17 cellular contexts compared by ENCODE assay signal in the genomic region with DNA sequence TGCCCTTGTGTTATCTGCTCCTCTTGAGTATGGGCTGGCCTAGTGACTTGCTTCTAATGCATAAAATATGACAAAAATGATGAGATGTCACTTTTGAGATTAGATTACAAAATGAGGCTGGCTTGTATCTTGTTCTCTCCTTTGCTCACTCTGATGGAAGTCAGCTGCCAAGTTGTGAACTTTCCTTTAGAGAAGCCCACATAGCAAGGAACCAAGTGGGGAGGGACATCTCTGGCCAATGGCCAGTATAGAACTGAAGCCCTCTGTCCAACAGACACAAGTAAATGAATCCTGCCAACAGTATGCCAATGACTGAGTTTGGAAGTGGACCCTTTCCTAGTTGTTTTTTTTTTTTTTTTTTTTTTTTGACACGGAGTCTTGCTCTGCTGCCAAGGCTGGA. TPM values are rescaled to one million over a fixed set of nuclear protein-coding genes. Genes with fewer than 3 reads are reported as not detected.
DNase-seq lines count a peak whose midpoint lies in the region; TF ChIP-seq lines count a peak whose summit lies in the region.
"Had no signal": no experiment of that assay in that cellular context is flagged by ENCODE, and none has a peak within 500 bp of the region (broad histone marks: within the 10 kb centered on the region; RNA-seq: fewer than 3 reads in every experiment).

No MANE protein-coding gene starts in this region.

- peaks cover 34% of the 10 kb centered on the region for H3K36me3 Mint-ChIP-seq in nephron (ENCODE audit: low read depth)
- peaks cover 22% of the 10 kb centered on the region for H3K36me3 Mint-ChIP-seq in activated T-helper 1 cell treated with anti-CD3 and anti-CD28 coated beads, Interleukin-12 subunit alpha, Interleukin-12 subunit beta, Interleukin-2, Interleukin-4 antibody, amounts not matched to agents 30 ng/mL and 10 ng/mL and 1 ng/mL, durations not matched to agents 14 hours and 24 hours and 36 hours (ENCODE audit: low read depth)

- intact Hi-C loops in activated T-helper 1 cell treated with anti-CD3 and anti-CD28 coated beads, Interleukin-12 subunit alpha, Interleukin-12 subunit beta, Interleukin-2, Interleukin-4 antibody, amounts not matched to agents 30 ng/mL and 10 ng/mL and 1 ng/mL, durations not matched to agents 14 hours and 24 hours and 36 hours (cut with micrococcal nuclease): no loop called here

- no peaks in the 10 kb centered on the region for H3K27me3 Mint-ChIP-seq in nephron (ENCODE audit: low read depth)
- H3K27me3 Mint-ChIP-seq in activated T-helper 1 cell treated with anti-CD3 and anti-CD28 coated beads, Interleukin-12 subunit alpha, Interleukin-12 subunit beta, Interleukin-2, Interleukin-4 antibody, amounts not matched to agents 30 ng/mL and 10 ng/mL and 1 ng/mL, durations not matched to agents 14 hours and 24 hours and 36 hours (ENCODE audit: insufficient read depth): peaks cover 3% of the 10 kb centered on the region
- H3K27me3 Mint-ChIP-seq: CD4-positive, alpha-beta memory T cell had no signal

- DNase-seq in Ammon's horn (ENCODE audit: low spot score) (peak; percentile 19), NCI-H226 (peak; percentile 9), fibroblast of pulmonary artery (ENCODE audit: low read depth) (peak; percentile 28), UCSD-AML1 (lab: John Stamatoyannopoulos, UW; ENCODE audit: unreplicated experiment) (no peak), NOMO-1 (lab: John Stamatoyannopoulos, UW; ENCODE audit: unreplicated experiment in 2 of 2) (no peak)
- DNase-seq in activated effector memory CD4-positive, alpha-beta T cell treated with Interleukin-2 at 50 U/mL for 16 hours: no peak
- no peak for DNase-seq in activated T-helper 1 cell treated with anti-CD3 and anti-CD28 coated beads, Interleukin-12 subunit alpha, Interleukin-12 subunit beta, Interleukin-2, Interleukin-4 antibody, amounts not matched to agents 30 ng/mL and 10 ng/mL and 1 ng/mL, durations not matched to agents 14 hours and 24 hours and 36 hours (ENCODE audit: low spot score)
- DNase-seq: AML-193; CD4-positive, alpha-beta memory T cell; DMS 273 treated with DMSO at 0.1 percent for 48 hours; GDM1; GM23248 had no signal

- TF ChIP-seq CTCF in fibroblast of pulmonary artery (IDR thresholded peaks at IDR 0.05; ENCODE audit: low read length, missing control alignments) (no peak), nephron (IDR thresholded peaks at IDR 0.05; ENCODE audit: unreplicated experiment in 3 of 3) (no peak)

- H3K9me3 Mint-ChIP-seq in nephron: no peaks in the 10 kb centered on the region
- no peaks in the 10 kb centered on the region for H3K9me3 Mint-ChIP-seq in activated T-helper 1 cell treated with anti-CD3 and anti-CD28 coated beads, Interleukin-12 subunit alpha, Interleukin-12 subunit beta, Interleukin-2, Interleukin-4 antibody, amounts not matched to agents 30 ng/mL and 10 ng/mL and 1 ng/mL, durations not matched to agents 14 hours and 24 hours and 36 hours

- H3K4me1 Mint-ChIP-seq in nephron: peaks cover 29% of the 10 kb centered on the region
- H3K4me1 Mint-ChIP-seq in activated T-helper 1 cell treated with anti-CD3 and anti-CD28 coated beads, Interleukin-12 subunit alpha, Interleukin-12 subunit beta, Interleukin-2, Interleukin-4 antibody, amounts not matched to agents 30 ng/mL and 10 ng/mL and 1 ng/mL, durations not matched to agents 14 hours and 24 hours and 36 hours (ENCODE audit: low read depth): peaks cover 9% of the 10 kb centered on the region

- H3K4me3 Mint-ChIP-seq in nephron: peak overlapping the region in 1 of 3 experiments; percentile 23
- H3K4me3 Mint-ChIP-seq in activated T-helper 1 cell treated with anti-CD3 and anti-CD28 coated beads, Interleukin-12 subunit alpha, Interleukin-12 subunit beta, Interleukin-2, Interleukin-4 antibody, amounts not matched to agents 30 ng/mL and 10 ng/mL and 1 ng/mL, durations not matched to agents 14 hours and 24 hours and 36 hours: no peak overlapping the region
- H3K4me3 Mint-ChIP-seq: CD14-positive monocyte; CD4-positive, alpha-beta memory T cell had no signal

- peak overlapping the region in 2 of 3 experiments; percentile 51 to 62 for H3K27ac Mint-ChIP-seq in nephron
- no peak overlapping the region for H3K27ac Mint-ChIP-seq in activated T-helper 1 cell treated with anti-CD3 and anti-CD28 coated beads, Interleukin-12 subunit alpha, Interleukin-12 subunit beta, Interleukin-2, Interleukin-4 antibody, amounts not matched to agents 30 ng/mL and 10 ng/mL and 1 ng/mL, durations not matched to agents 14 hours and 24 hours and 36 hours
- H3K27ac Mint-ChIP-seq: CD14-positive monocyte; CD4-positive, alpha-beta memory T cell had no signal

- H3K4me3 ChIP-seq in fibroblast of pulmonary artery (replicated peaks; ENCODE audit: low read depth, low read length): no peak overlapping the region
- H3K4me3 ChIP-seq: A549, BLaER1, GM23248, HAP-1 had no signal

RNA-seq across cellular contexts. Expression of gene ZC3HC1, which starts 3.4 kb away (rescaled TPM):
- total RNA-seq in activated T-helper 1 cell treated with anti-CD3 and anti-CD28 coated beads, Interleukin-12 subunit alpha, Interleukin-12 subunit beta, Interleukin-2, Interleukin-4 antibody, amounts not matched to agents 30 ng/mL and 10 ng/mL and 1 ng/mL, durations not matched to agents 14 hours and 24 hours and 36 hours: 23.8 and 25.9 TPM in 2 replicates

RNA-seq across cellular contexts. Expression of gene KLHDC10, which starts 22.5 kb away (rescaled TPM):
- total RNA-seq in activated T-helper 1 cell treated with anti-CD3 and anti-CD28 coated beads, Interleukin-12 subunit alpha, Interleukin-12 subunit beta, Interleukin-2, Interleukin-4 antibody, amounts not matched to agents 30 ng/mL and 10 ng/mL and 1 ng/mL, durations not matched to agents 14 hours and 24 hours and 36 hours: 13.2 and 15.6 TPM in 2 replicates

Comparison
In these comparisons a context has a peak if more than half of its experiments do, and no peak if none do; other contexts are left out.
1. DNase-seq: peak in Ammon's horn (single experiment), NCI-H226 (single experiment) and fibroblast of pulmonary artery (single experiment); none in UCSD-AML1 (single experiment), NOMO-1 (0 of 2), activated effector memory CD4-positive, alpha-beta T cell treated with Interleukin-2 at 50 U/mL for 16 hours (single experiment) and activated T-helper 1 cell treated with anti-CD3 and anti-CD28 coated beads, Interleukin-12 subunit alpha, Interleukin-12 subunit beta, Interleukin-2, Interleukin-4 antibody, amounts not matched to agents 30 ng/mL and 10 ng/mL and 1 ng/mL, durations not matched to agents 14 hours and 24 hours and 36 hours (single experiment).